15 cellular contexts compared by ENCODE assay signal in genomic region chr3:71317140-71317539, GRCh38.
"Had no signal": no experiment of that assay in that cellular context is flagged by ENCODE, and none has a peak within 500 bp of the region (broad histone marks: within the 10 kb centered on the region; RNA-seq: fewer than 3 reads in every experiment).

No MANE protein-coding gene starts in this region.

- H3K27ac Mint-ChIP-seq: activated CD8-positive, alpha-beta memory T cell treated with anti-CD3 and anti-CD28 coated beads, Interleukin-2, amount 10 ng/mL, durations not matched to agents 7 days and 5 days; activated naive CD4-positive, alpha-beta T cell treated with anti-CD3 and anti-CD28 coated beads, Interleukin-2, amount 10 ng/mL, durations not matched to agents 7 days and 5 days; natural killer cell treated with Interleukin-12 subunit alpha and Interleukin-12 subunit beta and Interleukin-15 and Interleukin-18, amount 100 ng/mL, for 72 hours; T-helper 2 cell treated with Interferon-gamma antibody and Interleukin-4, amounts not matched to agents 5 μg/mL and 100 μg/mL, for 36 hours had no signal

- H3K4me1 ChIP-seq: prostate gland, suprapubic skin had no signal

- H3K36me3 Mint-ChIP-seq: activated CD8-positive, alpha-beta memory T cell treated with anti-CD3 and anti-CD28 coated beads, Interleukin-2, amount 10 ng/mL, durations not matched to agents 7 days and 5 days; activated naive CD4-positive, alpha-beta T cell treated with anti-CD3 and anti-CD28 coated beads, Interleukin-2, amount 10 ng/mL, durations not matched to agents 7 days and 5 days; natural killer cell treated with Interleukin-12 subunit alpha and Interleukin-12 subunit beta and Interleukin-15 and Interleukin-18, amount 100 ng/mL, for 72 hours had no signal

- H3K9me3 Mint-ChIP-seq: activated naive CD4-positive, alpha-beta T cell treated with anti-CD3 and anti-CD28 coated beads, Interleukin-2, amount 10 ng/mL, durations not matched to agents 7 days and 5 days; natural killer cell treated with Interleukin-12 subunit alpha and Interleukin-12 subunit beta and Interleukin-15 and Interleukin-18, amount 100 ng/mL, for 72 hours; T-helper 2 cell treated with Interferon-gamma antibody and Interleukin-4, amounts not matched to agents 5 μg/mL and 100 μg/mL, for 36 hours had no signal

- H3K27me3 Mint-ChIP-seq: activated naive CD4-positive, alpha-beta T cell treated with anti-CD3 and anti-CD28 coated beads, Interleukin-2, amount 10 ng/mL, durations not matched to agents 7 days and 5 days; natural killer cell treated with Interleukin-12 subunit alpha and Interleukin-12 subunit beta and Interleukin-15 and Interleukin-18, amount 100 ng/mL, for 72 hours had no signal

- ATAC-seq: activated CD4-positive, CD25-positive, alpha-beta regulatory T cell treated with anti-CD3 and anti-CD28 coated beads, Interleukin-2, amount 50 U/mL, for 24 hours; activated CD8-positive, alpha-beta memory T cell treated with anti-CD3 and anti-CD28 coated beads, Interleukin-2, amount 10 ng/mL, durations not matched to agents 7 days and 5 days; esophagus mucosa; natural killer cell treated with Interleukin-12 subunit alpha and Interleukin-12 subunit beta and Interleukin-15 and Interleukin-18, amount 100 ng/mL, for 72 hours had no signal

- H3K9me3 ChIP-seq: prostate gland, right lobe of liver, suprapubic skin had no signal

- H3K4me3 Mint-ChIP-seq: activated CD8-positive, alpha-beta memory T cell treated with anti-CD3 and anti-CD28 coated beads, Interleukin-2, amount 10 ng/mL, durations not matched to agents 7 days and 5 days; activated naive CD4-positive, alpha-beta T cell treated with anti-CD3 and anti-CD28 coated beads, Interleukin-2, amount 10 ng/mL, durations not matched to agents 7 days and 5 days; natural killer cell treated with Interleukin-12 subunit alpha and Interleukin-12 subunit beta and Interleukin-15 and Interleukin-18, amount 100 ng/mL, for 72 hours; T-helper 2 cell treated with Interferon-gamma antibody and Interleukin-4, amounts not matched to agents 5 μg/mL and 100 μg/mL, for 36 hours had no signal

- DNase-seq: activated CD8-positive, alpha-beta memory T cell treated with anti-CD3 and anti-CD28 coated beads, Interleukin-2, amount 10 ng/mL, durations not matched to agents 7 days and 5 days; activated naive CD4-positive, alpha-beta T cell treated with anti-CD3 and anti-CD28 coated beads, Interleukin-2, amount 10 ng/mL, durations not matched to agents 7 days and 5 days; dorsolateral prefrontal cortex; mammary epithelial cell; occipital lobe; right lobe of liver; stimulated activated CD4-positive, alpha-beta T cell treated with anti-CD3 and anti-CD28 coated beads, Interleukin-2, amount 100 ng/mL, for 48 hours; stimulated activated naive CD4-positive, alpha-beta T cell treated with Interleukin-2 at 50 U/mL for 16 hours; SW 1271 had no signal

- H3K27me3 ChIP-seq: dorsolateral prefrontal cortex, right lobe of liver, suprapubic skin had no signal

- H3K4me1 Mint-ChIP-seq: activated CD8-positive, alpha-beta memory T cell treated with anti-CD3 and anti-CD28 coated beads, Interleukin-2, amount 10 ng/mL, durations not matched to agents 7 days and 5 days had no signal

- H3K36me3 ChIP-seq: prostate gland, right lobe of liver, suprapubic skin had no signal

- H3K4me3 ChIP-seq: dorsolateral prefrontal cortex, prostate gland, right lobe of liver, suprapubic skin had no signal

- H3K27ac ChIP-seq: dorsolateral prefrontal cortex, prostate gland, suprapubic skin had no signal
